Comparison of ENCODE assay signal across 14 cellular contexts in the genomic region with DNA sequence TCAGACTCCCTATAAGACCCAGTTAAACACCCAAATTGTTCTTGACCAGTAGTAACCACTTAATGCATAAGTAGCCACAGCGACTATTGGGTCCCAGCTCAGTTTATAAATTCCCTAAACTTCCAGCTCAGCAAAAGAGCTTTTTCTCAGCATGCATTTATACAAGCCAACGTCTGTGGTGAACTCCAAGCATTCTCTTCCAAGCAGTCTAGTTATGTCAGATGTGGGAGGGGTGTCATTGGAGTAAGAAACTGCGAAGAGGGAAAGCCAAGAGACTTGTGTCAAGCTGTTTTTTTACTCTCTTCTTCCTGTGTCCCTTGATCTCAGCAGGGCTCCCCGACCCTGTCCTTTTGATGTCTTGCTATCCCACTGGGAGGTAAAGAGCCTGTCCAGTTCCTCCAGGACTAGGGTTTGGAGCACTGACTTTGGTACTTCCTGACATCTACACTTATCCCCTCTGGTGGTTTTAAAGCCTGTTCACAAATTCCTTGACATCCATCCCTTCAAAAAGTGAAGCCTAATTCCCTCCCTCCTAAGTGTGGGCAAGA.
DNase-seq lines count a peak whose midpoint lies in the region; ATAC-seq, FAIRE-seq and TF ChIP-seq lines count a peak whose summit lies in the region.
"Had no signal": no experiment of that assay in that cellular context is flagged by ENCODE, and none has a peak within 500 bp of the region (broad histone marks: within the 10 kb centered on the region; RNA-seq: fewer than 3 reads in every experiment).

No MANE protein-coding gene starts in this region.

- intact Hi-C loops in heart left ventricle (cut with DNase I): loop anchor here in 5 of 10 donors (5.0 to 10.0 kb wide), 2 partner anchors 66 to 69 kb away; a partner anchor contains a TSS
- intact Hi-C loops in cardiac septum (cut with DNase I): no loop called here

- H3K4me3 ChIP-seq in heart left ventricle (no peak overlapping the region), brain microvascular endothelial cell (ENCODE audit: low read depth, low read length) (no peak overlapping the region), iPS DF 6.9 (ENCODE audit: low read length) (no peak overlapping the region)
- H3K4me3 ChIP-seq: colonic mucosa had no signal

- FAIRE-seq in H54 (lab: Jason Lieb, UNC): no peak

- H3K4me1 ChIP-seq in heart left ventricle (peaks cover 6 to 54% (median 37%) of the 10 kb centered on the region in 12 donors), iPS DF 6.9 (ENCODE audit: control insufficient read depth, insufficient read depth, low read length) (peaks cover 9% of the 10 kb centered on the region)
- H3K4me1 ChIP-seq: colonic mucosa had no signal

- H3K4me3 Mint-ChIP-seq in type B pancreatic cell: peak overlapping the region; percentile 72
- H3K4me3 Mint-ChIP-seq: activated T-cell treated with anti-CD3 and anti-CD28 coated beads, Interleukin-2, amount 50 U/mL, for 24 hours had no signal

- no peak for DNase-seq in heart left ventricle
- DNase-seq in cardiac septum (ENCODE audit: low spot score): no peak
- peak; percentile 34 for DNase-seq in brain microvascular endothelial cell
- DNase-seq in iPS DF 6.9 (ENCODE audit: low read depth, low spot score): peak; percentile 22
- no peak for DNase-seq in type B pancreatic cell (ENCODE audit: extremely low spot score, unreplicated experiment)
- DNase-seq in ureter (ENCODE audit: low spot score): no peak
- DNase-seq in H54 (ENCODE audit: insufficient read length, low spot score): no peak
- DNase-seq: activated T-cell treated with anti-CD3 and anti-CD28 coated beads, Interleukin-2, amount 50 U/mL, for 24 hours; colonic mucosa; DMS53; NCI-H446 treated with DMSO at 0.1 percent for 48 hours; SHP77 treated with DMSO at 0.1 percent for 48 hours had no signal

- H3K27ac ChIP-seq in heart left ventricle (peak overlapping the region in 11 of 12 donors; percentile 10 to 63 (median 41)), brain microvascular endothelial cell (peak overlapping the region; percentile 87), iPS DF 6.9 (ENCODE audit: low read length) (no peak overlapping the region)
- H3K27ac ChIP-seq: colonic mucosa, VCaP had no signal

- peak overlapping the region; percentile 95 for H3K27ac Mint-ChIP-seq in type B pancreatic cell
- H3K27ac Mint-ChIP-seq: activated T-cell treated with anti-CD3 and anti-CD28 coated beads, Interleukin-2, amount 50 U/mL, for 24 hours had no signal

- peaks cover 4% of the 10 kb centered on the region for H3K9me3 Mint-ChIP-seq in type B pancreatic cell
- H3K9me3 Mint-ChIP-seq: activated T-cell treated with anti-CD3 and anti-CD28 coated beads, Interleukin-2, amount 50 U/mL, for 24 hours had no signal

- H3K36me3 ChIP-seq in heart left ventricle (no peaks in the 10 kb centered on the region), brain microvascular endothelial cell (replicated peaks) (no peaks in the 10 kb centered on the region), iPS DF 6.9 (ENCODE audit: control insufficient read depth, insufficient read depth, low read length) (no peaks in the 10 kb centered on the region)
- H3K36me3 ChIP-seq: colonic mucosa had no signal

- H3K9me3 ChIP-seq in heart left ventricle (no peaks in the 10 kb centered on the region), iPS DF 6.9 (ENCODE audit: control insufficient read depth, insufficient read depth, low read length) (no peaks in the 10 kb centered on the region)
- H3K9me3 ChIP-seq: colonic mucosa had no signal

- ATAC-seq in heart left ventricle: peak in 1 of 4 donors; percentile 32
- no peak for ATAC-seq in HG02642 (IDR thresholded peaks at IDR 0.05; ENCODE audit: poor library complexity, unreplicated experiment)

- in situ Hi-C loops in brain microvascular endothelial cell (cut with HindIII; ENCODE audit: low pct_ligation_motif_present, low sequenced_read_pairs): no loop called here

- H3K4me1 Mint-ChIP-seq in type B pancreatic cell (ENCODE audit: unreplicated experiment): peaks cover 41% of the 10 kb centered on the region

- TF ChIP-seq POLR2A in heart left ventricle (IDR thresholded peaks at IDR 0.05): no peak
- no peak for TF ChIP-seq POLR2A in H54 (IDR thresholded peaks at IDR 0.05; ENCODE audit: low read depth, low read length)

- TF ChIP-seq CTCF in heart left ventricle (IDR thresholded peaks at IDR 0.05): no peak
- TF ChIP-seq CTCF in brain microvascular endothelial cell (IDR thresholded peaks at IDR 0.05; ENCODE audit: low read depth, low read length, missing control alignments): no peak
- TF ChIP-seq CTCF in type B pancreatic cell (conservative IDR thresholded peaks at IDR 0.05): no peak

- H3K27me3 ChIP-seq in heart left ventricle (no peaks in the 10 kb centered on the region), brain microvascular endothelial cell (replicated peaks) (no peaks in the 10 kb centered on the region), iPS DF 6.9 (ENCODE audit: control insufficient read depth, insufficient read depth, low read length) (no peaks in the 10 kb centered on the region)
- H3K27me3 ChIP-seq: colonic mucosa had no signal

- 38 to 56% (median 52%) methylated on average over 4 of the region's 4 CpGs for WGBS in heart left ventricle, 4 donors
- no CpG with 5 or more reads among the region's 4 CpGs for WGBS in iPS DF 6.9 (ENCODE audit: insufficient coverage, insufficient read length)

- H3K27me3 Mint-ChIP-seq in type B pancreatic cell: no peaks in the 10 kb centered on the region

- peaks cover 1% of the 10 kb centered on the region for H3K36me3 Mint-ChIP-seq in type B pancreatic cell

Comparison
In these comparisons a context has a peak if more than half of its experiments do, and no peak if none do; other contexts are left out.
1. DNase-seq: peak in brain microvascular endothelial cell (single experiment) and iPS DF 6.9 (single experiment); none in heart left ventricle (0 of 5), cardiac septum (single experiment), type B pancreatic cell (single experiment), ureter (single experiment) and H54 (single experiment).